8 cellular contexts compared by ENCODE assay signal in genomic region chr20:31661625-31662371, GRCh38. TPM values are rescaled to one million over a fixed set of nuclear protein-coding genes. Genes with fewer than 3 reads are reported as not detected.
DNase-seq lines count a peak whose midpoint lies in the region; ATAC-seq lines count a peak whose summit lies in the region.

No MANE protein-coding gene starts in this region.

- H3K27ac ChIP-seq in cingulate gyrus (ENCODE audit: low read depth, low read length): peak overlapping the region; percentile 92

- H3K27me3 Mint-ChIP-seq in activated CD4-positive, alpha-beta T cell treated with anti-CD3 and anti-CD28 coated beads for 36 hours: no peaks in the 10 kb centered on the region

- no peaks in the 10 kb centered on the region for H3K9me3 Mint-ChIP-seq in activated CD4-positive, alpha-beta T cell treated with anti-CD3 and anti-CD28 coated beads for 36 hours (ENCODE audit: low read depth)

- CTCF ChIA-PET in activated CD4-positive, alpha-beta T cell treated with anti-CD3 and anti-CD28 coated beads for 36 hours (lab: Charles Lee): interaction anchor here (0.5 to 7.2 kb wide), 28 partner anchors 8 to 1732 kb away, joined by 3 to 161 read pairs (median 4); partner anchors contain the start of genes BCL2L1 and TPX2

- H3K36me3 Mint-ChIP-seq in activated CD4-positive, alpha-beta T cell treated with anti-CD3 and anti-CD28 coated beads for 36 hours (ENCODE audit: low read depth): peaks cover 34% of the 10 kb centered on the region

- H3K4me3 Mint-ChIP-seq in activated CD4-positive, alpha-beta T cell treated with anti-CD3 and anti-CD28 coated beads for 36 hours: peak overlapping the region; percentile 45

- peak; percentile 75 for ATAC-seq in HG03039 (IDR thresholded peaks at IDR 0.05; ENCODE audit: unreplicated experiment)
- peak; percentile 75 for ATAC-seq in activated CD4-positive, alpha-beta T cell treated with anti-CD3 and anti-CD28 coated beads for 36 hours
- peak; percentile 61 for ATAC-seq in left colon

- DNase-seq in DMS 273 (lab: John Stamatoyannopoulos, UW; ENCODE audit: unreplicated experiment): peak; percentile 86
- no peak for DNase-seq in DMS 273 treated with DMSO at 0.1 percent for 48 hours (lab: John Stamatoyannopoulos, UW)
- DNase-seq in NCI-H2196 treated with DMSO at 0.1 percent for 48 hours (lab: John Stamatoyannopoulos, UW; ENCODE audit: unreplicated experiment): peak; percentile 60
- peak; percentile 89 for DNase-seq in activated CD4-positive, alpha-beta T cell treated with anti-CD3 and anti-CD28 coated beads for 36 hours
- DNase-seq in left colon: peak; percentile 73 to 93
- peak; percentile 75 to 79 for DNase-seq in stimulated activated CD4-positive, alpha-beta T cell treated with anti-CD3 and anti-CD28 coated beads, Interleukin-1b, Interleukin-23, amount 100 ng/mL, for 4 hours (ENCODE audit: low read depth in 2 of 2)

- intact Hi-C loops in activated CD4-positive, alpha-beta T cell treated with anti-CD3 and anti-CD28 coated beads for 36 hours (cut with DNase I, micrococcal nuclease): loop anchor here (1.0 to 2.0 kb wide), 5 partner anchors 27 to 219 kb away; partner anchors contain the start of gene TPX2 (in 1 of the 2)
- intact Hi-C loops in left colon (cut with DNase I, micrococcal nuclease): loop anchor here (5.0 to 10.0 kb wide), 2 partner anchors 61 to 63 kb away; partner anchors contain the start of gene BCL2L1 (in 2 of the 2)

- peaks cover 49% of the 10 kb centered on the region for H3K4me1 Mint-ChIP-seq in activated CD4-positive, alpha-beta T cell treated with anti-CD3 and anti-CD28 coated beads for 36 hours

- POLR2A ChIA-PET in activated CD4-positive, alpha-beta T cell treated with anti-CD3 and anti-CD28 coated beads for 36 hours (lab: Charles Lee): interaction anchor here (0.5 to 2.1 kb wide), 7 partner anchors 9 to 218 kb away, joined by 3 to 26 read pairs (median 3); partner anchors contain the start of genes BCL2L1 and TPX2

- peak overlapping the region; percentile 89 for H3K27ac Mint-ChIP-seq in activated CD4-positive, alpha-beta T cell treated with anti-CD3 and anti-CD28 coated beads for 36 hours

RNA-seq across cellular contexts. Expression of gene COX4I2, which starts 24.1 kb away (rescaled TPM):
- not detected for total RNA-seq in activated CD4-positive, alpha-beta T cell treated with anti-CD3 and anti-CD28 coated beads for 36 hours
- total RNA-seq in left colon: under 1 TPM in 1 of 2 donors, not detected in 1; 0.67 TPM

RNA-seq across cellular contexts. Expression of gene ID1, which starts 56.7 kb away (rescaled TPM):
- 1 to 10 TPM; 2.2 to 3.5 TPM for total RNA-seq in activated CD4-positive, alpha-beta T cell treated with anti-CD3 and anti-CD28 coated beads for 36 hours
- 100 to 1,000 TPM; 298 to 363 TPM for total RNA-seq in left colon

Comparison
In these comparisons a context has a peak if more than half of its experiments do, and no peak if none do; other contexts are left out.
1. RNA of gene ID1, which starts 56.7 kb away (total RNA-seq): 298 to 363 TPM in left colon; 2.2 to 3.5 TPM in activated CD4-positive, alpha-beta T cell treated with anti-CD3 and anti-CD28 coated beads for 36 hours; every median in the first group is over 10 times any median in the second.
2. Peak in every context shown above with its lines, with median percentiles within 50 percentile points of each other: ATAC-seq.